ENCODE assay signal across 9 cellular contexts in the genomic region with DNA sequence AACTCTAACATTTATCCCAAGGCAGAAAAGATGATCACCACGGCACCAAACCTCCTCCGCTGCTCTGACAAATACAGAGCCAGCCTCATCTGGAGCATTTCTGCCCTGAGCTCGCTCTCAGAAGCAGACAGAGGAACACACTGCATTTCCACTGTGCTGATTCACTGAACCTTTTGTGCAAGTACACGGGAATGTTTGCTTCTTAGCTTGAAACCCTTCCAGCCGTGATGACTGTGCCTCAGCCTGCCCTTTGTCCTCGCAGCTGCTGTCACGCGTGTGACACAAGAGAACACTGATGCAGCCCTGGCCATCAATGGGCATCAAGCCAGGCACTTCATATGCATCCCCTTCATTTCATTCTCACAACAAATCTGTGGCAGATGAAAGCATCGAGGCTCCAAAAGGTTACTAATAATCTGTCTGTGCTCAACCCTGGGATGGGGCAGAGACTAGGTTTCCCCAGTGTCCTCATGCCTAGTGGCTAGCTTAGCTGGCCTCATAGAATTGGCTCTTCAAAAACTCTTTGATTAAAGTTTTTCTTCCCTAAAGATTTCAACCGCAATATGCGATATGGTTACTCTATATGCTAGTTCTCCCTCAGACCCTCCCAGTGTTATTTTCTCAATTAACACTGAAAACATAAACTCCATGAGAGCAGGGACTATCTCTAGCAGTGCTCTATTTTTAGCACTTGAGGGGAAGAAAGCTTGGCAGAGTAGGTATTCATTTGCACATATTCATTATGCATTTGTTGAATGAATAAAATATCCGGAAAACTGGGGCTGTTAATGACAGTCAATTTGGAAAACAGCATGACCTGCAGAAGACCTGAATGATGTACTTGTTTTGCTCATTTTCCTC. TPM values are rescaled to one million over a fixed set of nuclear protein-coding genes. Genes with fewer than 3 reads are reported as not detected.
DNase-seq lines count a peak whose midpoint lies in the region; ATAC-seq, FAIRE-seq and TF ChIP-seq lines count a peak whose summit lies in the region.
"Had no signal": no experiment of that assay in that cellular context is flagged by ENCODE, and none has a peak within 500 bp of the region (broad histone marks: within the 10 kb centered on the region; RNA-seq: fewer than 3 reads in every experiment).

No MANE protein-coding gene starts in this region.

- H3K9me3 ChIP-seq in RWPE2 (ENCODE audit: severe bottlenecking) (no peaks in the 10 kb centered on the region), kidney (ENCODE audit: control insufficient read depth in 1 of 2, low read length in 2 of 2) (no peaks in the 10 kb centered on the region), OCI-LY7 (ENCODE audit: low read length) (no peaks in the 10 kb centered on the region)

- FAIRE-seq in kidney (lab: Jason Lieb, UNC) = no peak

- H4K20me1 ChIP-seq in OCI-LY7 (ENCODE audit: insufficient read depth, low read length) = no peaks in the 10 kb centered on the region

- H3K9me2 ChIP-seq in OCI-LY7 (ENCODE audit: insufficient read depth, low read length) = no peaks in the 10 kb centered on the region

- no peaks in the 10 kb centered on the region for H3K79me2 ChIP-seq in OCI-LY7 (ENCODE audit: insufficient read depth, low read depth, low read length)

- peak; percentile 92 for ATAC-seq in RWPE2 (ENCODE audit: low read depth)
- peak; percentile 65 for ATAC-seq in omental fat pad (ENCODE audit: low FRiP score)
- ATAC-seq in GM21381 (IDR thresholded peaks at IDR 0.05; ENCODE audit: unreplicated experiment) = no peak

- H2AFZ ChIP-seq in OCI-LY7 (ENCODE audit: low read length) = no peak overlapping the region

- no peak overlapping the region for H3K4me3 ChIP-seq in RWPE2 (ENCODE audit: severe bottlenecking)
- H3K4me3 ChIP-seq in fibroblast of villous mesenchyme (ENCODE audit: low read depth, low read length) = no peak overlapping the region
- H3K4me3 ChIP-seq in kidney (ENCODE audit: low read length in 2 of 2) = no peak overlapping the region
- no peak overlapping the region for H3K4me3 ChIP-seq in OCI-LY7 (ENCODE audit: low read depth, low read length, poor library complexity, severe bottlenecking)

- POLR2A ChIA-PET in OCI-LY7 (lab: Charles Lee) = no interaction called here

- intact Hi-C loops in kidney (cut with DNase I) = no loop called here
- intact Hi-C loops in OCI-LY7 (cut with micrococcal nuclease; ENCODE audit: unreplicated experiment) = no loop called here

- H3K27me3 ChIP-seq in RWPE2 (ENCODE audit: insufficient read depth, poor library complexity, severe bottlenecking) = no peaks in the 10 kb centered on the region

- H3K9ac ChIP-seq in kidney (ENCODE audit: low read length in 2 of 2) = no peak overlapping the region

- CTCF ChIA-PET in OCI-LY7 (lab: Charles Lee; ENCODE audit: unreplicated experiment) = no interaction called here

- H3K4me1 ChIP-seq in RWPE2 (ENCODE audit: insufficient read depth, poor library complexity, severe bottlenecking) (no peaks in the 10 kb centered on the region), kidney (ENCODE audit: control insufficient read depth in 1 of 2, insufficient read depth in 1 of 2, low read depth in 1 of 2, low read length in 2 of 2) (no peaks in the 10 kb centered on the region), OCI-LY7 (ENCODE audit: insufficient read depth, low read length, poor library complexity, severe bottlenecking) (no peaks in the 10 kb centered on the region)

- H3K4me2 ChIP-seq in OCI-LY7 (ENCODE audit: low read length) = no peak overlapping the region

- DNase-seq in H4 (ENCODE audit: low spot score) = peak; percentile 79
- no peak for DNase-seq in RWPE2 (ENCODE audit: low spot score)
- peak; percentile 83 for DNase-seq in fibroblast of villous mesenchyme (ENCODE audit: low read depth)
- DNase-seq in omental fat pad (ENCODE audit: low spot score) = no peak
- DNase-seq in activated T-cell treated with anti-CD3 and anti-CD28 coated beads, Interleukin-2, amount 50 U/mL, for 1 hour = no peak
- DNase-seq in kidney = no peak
- no peak for DNase-seq in OCI-LY7 (ENCODE audit: low spot score)
- DNase-seq: naive B cell had no signal

- H3K36me3 ChIP-seq in RWPE2 (ENCODE audit: low read depth) = no peaks in the 10 kb centered on the region
- H3K36me3 ChIP-seq in kidney (ENCODE audit: control insufficient read depth in 1 of 2, insufficient read depth in 2 of 2, low read length in 2 of 2) = no peaks in the 10 kb centered on the region
- no peaks in the 10 kb centered on the region for H3K36me3 ChIP-seq in OCI-LY7 (ENCODE audit: insufficient read depth, low read length)

- H3K27ac ChIP-seq in RWPE2 (ENCODE audit: poor library complexity, severe bottlenecking) (no peak overlapping the region), kidney (ENCODE audit: low read depth in 2 of 2, low read length in 2 of 2) (no peak overlapping the region), OCI-LY7 (ENCODE audit: low read depth, low read length, poor library complexity, severe bottlenecking) (no peak overlapping the region)

- no TSS peak for BruUV-seq in OCI-LY7 (replicated peaks; lab: Mats Ljungman, UMichigan)

- TF ChIP-seq CTCF in RWPE2 (IDR thresholded peaks at IDR 0.05; ENCODE audit: poor library complexity, severe bottlenecking) (no peak), fibroblast of villous mesenchyme (IDR thresholded peaks at IDR 0.05; ENCODE audit: insufficient read depth, low read depth, low read length) (no peak), omental fat pad (IDR thresholded peaks at IDR 0.05) (no peak), kidney (IDR thresholded peaks at IDR 0.05; ENCODE audit: borderline replicate concordance, extremely low read depth, insufficient read depth) (no peak), OCI-LY7 (conservative IDR thresholded peaks at IDR 0.05; ENCODE audit: low read length) (no peak)

RNA-seq across cellular contexts. Expression of a gene that starts 7.3 kb away (rescaled TPM):
- 14.4 TPM in 2 replicates for total RNA-seq in H4 (2014; rRNA removed; shearing (Covaris generic))
- 13.2 and 26.8 TPM in 2 replicates for total RNA-seq in fibroblast of villous mesenchyme
- 10 to 100 TPM; 14.4 to 40.5 (median 21.5) TPM for total RNA-seq in omental fat pad
- total RNA-seq in kidney = 19.6 TPM
- polyA plus RNA-seq in kidney (ENCODE audit: insufficient read depth, low read depth, low replicate concordance) = 9.1 TPM
- total RNA-seq in OCI-LY7 (2014; rRNA removed; shearing (Covaris generic)) = not detected in 2 replicates
- total RNA-seq in OCI-LY7 (2022) = 0.27 and 0.44 TPM in 2 replicates

RNA-seq across cellular contexts. Expression of a gene that starts 42.8 kb away (rescaled TPM):
- total RNA-seq in H4 (2014; rRNA removed; shearing (Covaris generic)) = 15.0 TPM in 2 replicates
- total RNA-seq in fibroblast of villous mesenchyme (15.5 and 21.6 TPM in 2 replicates), omental fat pad (10 to 100 TPM; 16.2 to 31.3 (median 28.0) TPM), kidney (19.8 TPM), OCI-LY7 (2022) (not detected in 2 replicates)
- polyA plus RNA-seq in kidney (ENCODE audit: insufficient read depth, low read depth, low replicate concordance) = 6.4 TPM
- total RNA-seq in OCI-LY7 (2014; rRNA removed; shearing (Covaris generic)) = not detected in 2 replicates

Comparison
In these comparisons a context has a peak if more than half of its experiments do, and no peak if none do; other contexts are left out.
1. DNase-seq: peak in H4 (single experiment) and fibroblast of villous mesenchyme (single experiment); none in RWPE2 (single experiment), omental fat pad (single experiment), activated T-cell treated with anti-CD3 and anti-CD28 coated beads, Interleukin-2, amount 50 U/mL, for 1 hour (single experiment), kidney (single experiment) and OCI-LY7 (single experiment).
2. RNA of a gene that starts 42.8 kb away (total RNA-seq): 16.2 to 31.3 TPM in omental fat pad, 15.5 to 21.6 TPM in fibroblast of villous mesenchyme, 19.8 TPM in kidney (single experiment) and 15.0 TPM in H4; not detected in OCI-LY7; every median in the first group is over 10 times any median in the second.